ENCODE assay signal across 24 cellular contexts in genomic region chr3:187242435-187242834, GRCh38. TPM values are rescaled to one million over a fixed set of nuclear protein-coding genes. Genes with fewer than 3 reads are reported as not detected.
DNase-seq lines count a peak whose midpoint lies in the region; ATAC-seq and TF ChIP-seq lines count a peak whose summit lies in the region.
"Had no signal": no experiment of that assay in that cellular context is flagged by ENCODE, and none has a peak within 500 bp of the region (broad histone marks: within the 10 kb centered on the region; RNA-seq: fewer than 3 reads in every experiment).

No MANE protein-coding gene starts in this region.

- no peak overlapping the region for H4K91ac ChIP-seq in neuronal stem cell (ENCODE audit: low read depth, low read length, poor library complexity)

- no peaks in the 10 kb centered on the region for H3K79me1 ChIP-seq in neuronal stem cell (ENCODE audit: low read depth, low read length)

- H2BK12ac ChIP-seq in neuronal stem cell (ENCODE audit: low read length): peak overlapping the region; percentile 7

- no peak overlapping the region for H3K4me2 ChIP-seq in neuronal stem cell (ENCODE audit: insufficient read depth, low read length, poor library complexity, severe bottlenecking)
- H3K4me2 ChIP-seq: SK-N-SH had no signal

- no peaks in the 10 kb centered on the region for H3K9me3 ChIP-seq in adipocyte (ENCODE audit: control insufficient read depth, low read length)
- H3K9me3 ChIP-seq in neuronal stem cell (replicated peaks in 1 of 2; ENCODE audit: control insufficient read depth in 2 of 2, insufficient read depth in 1 of 2, low read depth in 1 of 2, low read length in 2 of 2): no peaks in the 10 kb centered on the region
- H3K9me3 ChIP-seq: SK-N-SH had no signal

- H3K4ac ChIP-seq in neuronal stem cell (ENCODE audit: low read length): no peak overlapping the region

- no peak overlapping the region for H4K8ac ChIP-seq in neuronal stem cell (ENCODE audit: low read depth, low read length)

- H3K14ac ChIP-seq in neuronal stem cell (ENCODE audit: low read length): no peak overlapping the region

- TF ChIP-seq CTCF in fibroblast of villous mesenchyme (IDR thresholded peaks at IDR 0.05; ENCODE audit: insufficient read depth, low read depth, low read length): no peak

- H3K27ac ChIP-seq in neuronal stem cell (replicated peaks; ENCODE audit: low read length): no peak overlapping the region

- H3K4me1 ChIP-seq in adipocyte (ENCODE audit: control insufficient read depth, insufficient read depth, low read length) (peaks cover 40% of the 10 kb centered on the region), neuronal stem cell (ENCODE audit: control insufficient read depth in 2 of 2, insufficient read depth in 1 of 2, low read depth in 1 of 2, low read length in 2 of 2) (peaks cover 0 to 2% of the 10 kb centered on the region in 2 donors)

- H3K4me3 ChIP-seq in adipocyte (ENCODE audit: low read length) (no peak overlapping the region), fibroblast of villous mesenchyme (ENCODE audit: low read depth, low read length) (no peak overlapping the region), neuronal stem cell (ENCODE audit: low read length in 2 of 2) (no peak overlapping the region)

- H3K9ac ChIP-seq in adipocyte (ENCODE audit: low read length): peak overlapping the region; percentile 8
- H3K9ac ChIP-seq in neuronal stem cell (ENCODE audit: low read depth, low read length, poor library complexity): no peak overlapping the region
- H3K9ac ChIP-seq: SK-N-SH had no signal

- H2BK5ac ChIP-seq in neuronal stem cell (ENCODE audit: low read length): no peak overlapping the region

- WGBS in neuronal stem cell (ENCODE audit: extremely low coverage in 2 of 2, insufficient read length in 2 of 2, insufficient replicate concordance in 1 of 2), 2 donors: no CpG with 5 or more reads among the region's 5 CpGs

- no peak overlapping the region for H3K23ac ChIP-seq in neuronal stem cell (ENCODE audit: low read depth, low read length, poor library complexity)

- DNase-seq in AG08396 (ENCODE audit: low spot score): peak; percentile 43
- DNase-seq in adipocyte (ENCODE audit: low read depth): peak; percentile 36
- DNase-seq in fibroblast of villous mesenchyme (ENCODE audit: low read depth): peak; percentile 14
- no peak for DNase-seq in neuronal stem cell (ENCODE audit: low spot score)
- no peak for DNase-seq in NOMO-1 treated with DMSO at 0.1 percent for 48 hours (lab: John Stamatoyannopoulos, UW; ENCODE audit: unreplicated experiment)
- DNase-seq in NCI-H524 (lab: John Stamatoyannopoulos, UW): no peak
- no peak for DNase-seq in NCI-H82 (lab: John Stamatoyannopoulos, UW)
- DNase-seq: 8988T; CD4-positive, alpha-beta memory T cell; DMS153; EL; H7; NCI-H1105; NCI-H2081 treated with DMSO at 0.1 percent for 48 hours; NCI-H2227 treated with DMSO at 0.1 percent for 48 hours; NCI-H510A treated with DMSO at 0.1 percent for 48 hours; PC-3; RPMI8226; SHP77 treated with DMSO at 0.1 percent for 48 hours; SK-N-SH had no signal

- peak overlapping the region; percentile 21 for H2BK15ac ChIP-seq in neuronal stem cell (ENCODE audit: low read length)

- peak overlapping the region; percentile 18 for H3K18ac ChIP-seq in neuronal stem cell (ENCODE audit: low read length)

- no peak for ATAC-seq in GM19467 (IDR thresholded peaks at IDR 0.05; ENCODE audit: unreplicated experiment)
- ATAC-seq: PC-3 had no signal

- H2AFZ ChIP-seq in neuronal stem cell (ENCODE audit: low read length): no peak overlapping the region

- no peaks in the 10 kb centered on the region for H3K27me3 ChIP-seq in adipocyte (replicated peaks; ENCODE audit: control insufficient read depth, insufficient read depth, low read length)
- no peaks in the 10 kb centered on the region for H3K27me3 ChIP-seq in neuronal stem cell (ENCODE audit: control insufficient read depth in 3 of 3, insufficient read depth in 3 of 3, low read depth in 1 of 3, low read length in 3 of 3)

- H2AK5ac ChIP-seq in neuronal stem cell (ENCODE audit: low read depth, low read length): peak overlapping the region; percentile 38

- no peak overlapping the region for H2BK120ac ChIP-seq in neuronal stem cell (ENCODE audit: low read depth, low read length)

- H3K36me3 ChIP-seq in adipocyte (ENCODE audit: control insufficient read depth, insufficient read depth, low read length, severe bottlenecking) (no peaks in the 10 kb centered on the region), neuronal stem cell (replicated peaks in 1 of 2; ENCODE audit: control insufficient read depth in 2 of 2, insufficient read depth in 2 of 2, low read length in 2 of 2) (no peaks in the 10 kb centered on the region)

RNA-seq across cellular contexts. Expression of gene RTP1, which starts 45.1 kb away (rescaled TPM):
- total RNA-seq in fibroblast of villous mesenchyme: not detected in 2 replicates
- polyA plus RNA-seq in neuronal stem cell (2013, experiment 1 of 2): 0.26 TPM
- polyA plus RNA-seq in neuronal stem cell (2013, experiment 2 of 2): 0.25 TPM
- total RNA-seq: CD4-positive, alpha-beta memory T cell; LHCN-M2; PC-3 had no signal
- polyA plus RNA-seq: AG04450; BJ; CD4-positive, alpha-beta memory T cell; SK-N-SH had no signal

RNA-seq across cellular contexts. Expression of gene MASP1, which starts 49.1 kb away (rescaled TPM):
- 198 and 209 TPM in 2 replicates for total RNA-seq in fibroblast of villous mesenchyme
- polyA plus RNA-seq in neuronal stem cell (2013, experiment 1 of 2): 0.32 TPM
- 0.32 TPM for polyA plus RNA-seq in neuronal stem cell (2013, experiment 2 of 2)
- total RNA-seq: CD4-positive, alpha-beta memory T cell; LHCN-M2 had no signal
- polyA plus RNA-seq: CD4-positive, alpha-beta memory T cell; SK-N-SH had no signal

Comparison
In these comparisons a context has a peak if more than half of its experiments do, and no peak if none do; other contexts are left out.
1. DNase-seq: peak in AG08396 (single experiment), adipocyte (single experiment) and fibroblast of villous mesenchyme (single experiment); none in neuronal stem cell (single experiment), NOMO-1 treated with DMSO at 0.1 percent for 48 hours (single experiment), NCI-H524 (0 of 2) and NCI-H82 (single experiment).